ENCODE assay signal across 1 cellular context in the genomic region with DNA sequence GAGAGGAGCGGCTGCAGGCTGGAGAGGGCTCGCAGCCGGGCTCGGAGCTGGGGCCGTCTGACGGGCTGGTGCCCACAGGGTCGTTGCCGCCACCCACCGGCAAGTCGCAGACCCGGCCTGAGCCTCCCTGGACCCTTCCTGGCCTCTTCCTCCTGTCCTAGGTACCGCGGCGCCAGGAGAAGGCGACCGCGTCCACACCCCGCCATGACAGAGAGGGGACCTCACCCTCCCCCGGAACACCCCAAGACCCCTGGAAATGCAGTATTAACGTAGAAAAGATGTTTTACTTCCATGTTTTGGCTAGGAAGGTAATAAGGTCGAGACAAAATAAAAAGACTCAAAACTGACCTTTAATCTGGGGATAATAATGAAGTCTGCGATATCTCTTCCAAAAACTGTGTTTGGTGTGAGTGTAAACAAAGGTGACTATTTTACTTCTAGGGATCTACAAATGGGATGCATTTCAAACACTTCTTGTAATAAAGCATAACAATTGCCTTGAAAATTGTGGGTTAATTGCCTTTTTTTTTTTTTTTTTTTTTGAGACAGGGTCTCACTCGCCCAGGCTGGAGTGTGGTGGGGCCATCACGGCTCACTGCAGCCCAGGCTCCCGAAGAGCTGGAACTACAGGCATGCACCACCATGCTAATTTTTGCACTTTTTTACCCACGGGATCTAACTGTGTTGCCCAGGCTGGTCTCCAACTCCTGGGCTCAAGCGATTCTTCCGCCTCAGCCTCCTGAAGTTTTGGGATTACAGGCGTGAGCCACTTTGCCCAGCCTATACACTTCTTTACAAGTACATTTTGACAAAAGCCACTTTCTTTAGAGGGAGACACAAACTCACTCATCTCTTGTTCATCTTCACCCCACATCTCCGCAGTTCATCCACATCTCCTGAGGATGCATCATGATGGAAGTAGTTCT.
TF ChIP-seq lines count a peak whose summit lies in the region.

No MANE protein-coding gene starts in this region.

TF ChIP-seq in A549, 52 proteins besides CTCF, POLR2A, EP300 and RAD21 (continued from another document):
- TF ChIP-seq, protein P1, sequence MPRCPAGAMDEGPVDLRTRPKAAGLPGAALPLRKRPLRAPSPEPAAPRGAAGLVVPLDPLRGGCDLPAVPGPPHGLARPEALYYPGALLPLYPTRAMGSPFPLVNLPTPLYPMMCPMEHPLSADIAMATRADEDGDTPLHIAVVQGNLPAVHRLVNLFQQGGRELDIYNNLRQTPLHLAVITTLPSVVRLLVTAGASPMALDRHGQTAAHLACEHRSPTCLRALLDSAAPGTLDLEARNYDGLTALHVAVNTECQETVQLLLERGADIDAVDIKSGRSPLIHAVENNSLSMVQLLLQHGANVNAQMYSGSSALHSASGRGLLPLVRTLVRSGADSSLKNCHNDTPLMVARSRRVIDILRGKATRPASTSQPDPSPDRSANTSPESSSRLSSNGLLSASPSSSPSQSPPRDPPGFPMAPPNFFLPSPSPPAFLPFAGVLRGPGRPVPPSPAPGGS (IDR thresholded peaks at IDR 0.05), result no peak
- TF ChIP-seq HOXB13 (CRISPR knock-in tag; IDR thresholded peaks at IDR 0.05; ENCODE audit: low read depth), result no peak
- TF ChIP-seq NFE2L2 (conservative IDR thresholded peaks at IDR 0.05; ENCODE audit: low read length), result no peak
- TF ChIP-seq, protein P2, sequence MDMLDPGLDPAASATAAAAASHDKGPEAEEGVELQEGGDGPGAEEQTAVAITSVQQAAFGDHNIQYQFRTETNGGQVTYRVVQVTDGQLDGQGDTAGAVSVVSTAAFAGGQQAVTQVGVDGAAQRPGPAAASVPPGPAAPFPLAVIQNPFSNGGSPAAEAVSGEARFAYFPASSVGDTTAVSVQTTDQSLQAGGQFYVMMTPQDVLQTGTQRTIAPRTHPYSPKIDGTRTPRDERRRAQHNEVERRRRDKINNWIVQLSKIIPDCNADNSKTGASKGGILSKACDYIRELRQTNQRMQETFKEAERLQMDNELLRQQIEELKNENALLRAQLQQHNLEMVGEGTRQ (IDR thresholded peaks at IDR 0.05), result no peak
- no peak for TF ChIP-seq RFX5 (IDR thresholded peaks at IDR 0.05)
- TF ChIP-seq HOXA7 (CRISPR knock-in tag; IDR thresholded peaks at IDR 0.05), result no peak
